ENCODE assay signal across 15 cellular contexts in the genomic region with DNA sequence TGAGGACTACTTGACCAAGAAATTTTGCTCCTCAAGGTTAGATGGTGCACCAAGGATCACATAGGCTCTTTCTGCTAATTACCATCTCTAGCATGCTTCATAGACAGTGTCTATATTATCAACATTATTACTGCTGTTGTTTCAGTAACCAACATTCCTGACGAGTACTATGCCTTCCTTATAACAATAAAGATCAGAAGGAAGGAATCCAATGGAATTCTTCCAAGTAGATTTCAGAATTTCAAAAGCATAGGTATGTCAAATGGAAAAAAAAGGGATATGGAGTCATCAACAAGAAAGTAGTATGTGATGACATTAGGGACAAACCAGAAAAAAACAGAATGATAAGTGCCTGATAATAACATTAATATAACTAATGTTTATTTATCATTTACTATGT.
"Had no signal": no experiment of that assay in that cellular context is flagged by ENCODE, and none has a peak within 500 bp of the region (broad histone marks: within the 10 kb centered on the region; RNA-seq: fewer than 3 reads in every experiment).

No MANE protein-coding gene starts in this region.

- H3K27ac ChIP-seq: foreskin keratinocyte, left lung, ovary, thoracic aorta had no signal

- H3K9me3 ChIP-seq: thoracic aorta had no signal

- H3K27me3 ChIP-seq: foreskin keratinocyte, left lung, ovary had no signal

- H3K36me3 ChIP-seq: left lung, ovary, thoracic aorta had no signal

- H3K4me1 ChIP-seq: foreskin keratinocyte, left lung had no signal

- H3K4me3 ChIP-seq: left lung, ovary, thoracic aorta had no signal

- DNase-seq: activated CD4-positive, alpha-beta memory T cell treated with anti-CD3 and anti-CD28 coated beads for 36 hours; activated CD4-positive, CD25-positive, alpha-beta regulatory T cell treated with anti-CD3 and anti-CD28 coated beads, Interleukin-2, amount 50 U/mL, for 72 hours; activated gamma-delta T cell; activated T-cell treated with anti-CD3 and anti-CD28 coated beads, Interleukin-2, amount 50 U/mL, for 4 hours; aorta; central memory CD4-positive, alpha-beta T cell; endodermal cell; erythroblast; foreskin keratinocyte; head of caudate nucleus; left lung; ovary; stimulated activated CD4-positive, alpha-beta T cell treated with anti-CD3 and anti-CD28 coated beads, Interleukin-4, amount 100 ng/mL, for 4 hours; stimulated activated naive CD8-positive, alpha-beta T cell treated with anti-CD3 and anti-CD28 coated beads, Interleukin-15, amount 100 ng/mL, for 72 hours had no signal

- ATAC-seq: activated T-cell treated with anti-CD3 and anti-CD28 coated beads, Interleukin-2, amount 50 U/mL, for 4 hours; foreskin keratinocyte; left lung; stimulated activated naive CD8-positive, alpha-beta T cell treated with anti-CD3 and anti-CD28 coated beads, Interleukin-15, amount 100 ng/mL, for 72 hours had no signal
